Comparison of ENCODE assay signal across 9 cellular contexts in genomic region chr3:64266983-64267382, GRCh38. TPM values are rescaled to one million over a fixed set of nuclear protein-coding genes. Genes with fewer than 3 reads are reported as not detected.
A peak's percentile ranks its signal among the peaks of the same experiment; 100 is the strongest.
DNase-seq lines count a peak whose midpoint lies in the region; ATAC-seq and TF ChIP-seq lines count a peak whose summit lies in the region.
"Had no signal": no experiment of that assay in that cellular context is flagged by ENCODE, and none has a peak within 500 bp of the region (broad histone marks: within the 10 kb centered on the region; RNA-seq: fewer than 3 reads in every experiment).

No MANE protein-coding gene starts in this region.

- no peak overlapping the region for H2AFZ ChIP-seq in PC-9

- DNase-seq in PC-9 (no peak), mesendoderm (no peak), tibial artery (no peak), GM20000 (ENCODE audit: low spot score) (no peak), NCI-H2029 (lab: John Stamatoyannopoulos, UW) (no peak)
- DNase-seq: stimulated activated naive CD4-positive, alpha-beta T cell treated with Interleukin-2 at 50 U/mL for 16 hours had no signal

- no peaks in the 10 kb centered on the region for H3K9me3 ChIP-seq in PC-9 (ENCODE audit: insufficient read depth, low read depth)
- H3K9me3 ChIP-seq in ectodermal cell (ENCODE audit: control insufficient read depth, low read length), result peaks cover 5% of the 10 kb centered on the region
- no peaks in the 10 kb centered on the region for H3K9me3 ChIP-seq in tibial artery

- no peaks in the 10 kb centered on the region for H3K79me1 ChIP-seq in mesendoderm (ENCODE audit: low read length)

- no peak for TF ChIP-seq CTCF in PC-9 (conservative IDR thresholded peaks at IDR 0.05)
- TF ChIP-seq CTCF in tibial artery (IDR thresholded peaks at IDR 0.05), result no peak
- no peak for TF ChIP-seq CTCF in GM20000 (IDR thresholded peaks at IDR 0.05; ENCODE audit: extremely low read depth, missing control alignments)

- H3K4ac ChIP-seq in mesendoderm (ENCODE audit: low read depth, low read length), result no peak overlapping the region

- CTCF ChIA-PET in PC-9 (lab: Charles Lee), result no interaction called here

- H3K4me3 ChIP-seq in PC-9, result no peak overlapping the region
- H3K4me3 ChIP-seq in ectodermal cell (ENCODE audit: insufficient read depth, low read depth, low read length), result peak overlapping the region; percentile 54
- no peak overlapping the region for H3K4me3 ChIP-seq in mesendoderm (ENCODE audit: low read length)
- H3K4me3 ChIP-seq in tibial artery, result peak overlapping the region; percentile 83 to 85

- H4K5ac ChIP-seq in mesendoderm (ENCODE audit: low read length), result no peak overlapping the region

- peak overlapping the region; percentile 82 for H4K8ac ChIP-seq in mesendoderm (ENCODE audit: low read depth, low read length)

- H2BK120ac ChIP-seq in mesendoderm (ENCODE audit: low read depth, low read length), result no peak overlapping the region

- H3K27ac ChIP-seq in PC-9 (no peak overlapping the region), ectodermal cell (ENCODE audit: insufficient read depth, low read depth, low read length, poor library complexity, severe bottlenecking) (no peak overlapping the region), mesendoderm (ENCODE audit: low read depth, low read length) (no peak overlapping the region), tibial artery (peak overlapping the region; percentile 91)

- H2BK5ac ChIP-seq in mesendoderm (ENCODE audit: low read length), result no peak overlapping the region

- H3K56ac ChIP-seq in mesendoderm (ENCODE audit: low read length), result no peak overlapping the region

- no peak overlapping the region for H2AK5ac ChIP-seq in mesendoderm (ENCODE audit: low read length)

- H3K27me3 ChIP-seq in PC-9 (ENCODE audit: insufficient read depth, low read depth) (no peaks in the 10 kb centered on the region), ectodermal cell (ENCODE audit: control insufficient read depth, insufficient read depth, low read length, poor library complexity, severe bottlenecking) (peaks cover 4% of the 10 kb centered on the region), mesendoderm (ENCODE audit: insufficient read depth, low read length, poor library complexity) (no peaks in the 10 kb centered on the region), tibial artery (no peaks in the 10 kb centered on the region)

- ATAC-seq in HG02623 (IDR thresholded peaks at IDR 0.05; ENCODE audit: unreplicated experiment) (no peak), GM21390 (IDR thresholded peaks at IDR 0.05; ENCODE audit: unreplicated experiment) (no peak)

- H3K79me2 ChIP-seq in PC-9 (ENCODE audit: low read depth) (no peaks in the 10 kb centered on the region), mesendoderm (ENCODE audit: control insufficient read depth, insufficient read depth, low read length) (no peaks in the 10 kb centered on the region)

- H3K4me1 ChIP-seq in PC-9 (replicated peaks; ENCODE audit: insufficient read depth) (no peaks in the 10 kb centered on the region), ectodermal cell (ENCODE audit: control insufficient read depth, insufficient read depth, low read length) (peaks cover 22% of the 10 kb centered on the region), mesendoderm (ENCODE audit: control insufficient read depth, low read depth, low read length) (peaks cover 3% of the 10 kb centered on the region), tibial artery (peaks cover 0 to 48% (median 33%) of the 10 kb centered on the region in 4 donors)

- H3K36me3 ChIP-seq in PC-9 (ENCODE audit: low read depth), result no peaks in the 10 kb centered on the region
- no peaks in the 10 kb centered on the region for H3K36me3 ChIP-seq in ectodermal cell (ENCODE audit: control insufficient read depth, insufficient read depth, low read length)
- H3K36me3 ChIP-seq in mesendoderm (ENCODE audit: control insufficient read depth, insufficient read depth, low read length), result no peaks in the 10 kb centered on the region
- no peaks in the 10 kb centered on the region for H3K36me3 ChIP-seq in tibial artery

- no peaks in the 10 kb centered on the region for H4K20me1 ChIP-seq in PC-9 (ENCODE audit: insufficient read depth)

- no peak overlapping the region for H3K9ac ChIP-seq in mesendoderm (ENCODE audit: low read length)

- 72 to 74% methylated on average over 2 of the region's 2 CpGs for WGBS in ectodermal cell, 2 experiments
- WGBS in mesendoderm (ENCODE audit: extremely low coverage, insufficient coverage, low lambda C conversion rate), result no CpG with 5 or more reads among the region's 2 CpGs

- POLR2A ChIA-PET in PC-9 (lab: Charles Lee; ENCODE audit: unreplicated experiment), result no interaction called here

- H3K4me2 ChIP-seq in PC-9 (peak overlapping the region; percentile 70), mesendoderm (ENCODE audit: low read length) (no peak overlapping the region)

- H3K18ac ChIP-seq in mesendoderm (ENCODE audit: low read length), result peak overlapping the region; percentile 69

- intact Hi-C loops in PC-9 (cut with micrococcal nuclease; ENCODE audit: unreplicated experiment), result loop anchor here (2.0 to 5.0 kb wide), 2 partner anchors 85 to 132 kb away; no protein-coding TSS in a partner anchor
- intact Hi-C loops in tibial artery (cut with DNase I; ENCODE audit: low total_unique reads), result loop anchor here (10.0 kb wide), 1 partner anchor 232 kb away; no protein-coding TSS in a partner anchor

- H3F3A ChIP-seq in PC-9 (ENCODE audit: insufficient read depth, low read depth), result no peaks in the 10 kb centered on the region

- H3K23ac ChIP-seq in mesendoderm (ENCODE audit: low read length), result no peak overlapping the region

- TSS peak; percentile 34 for BruUV-seq in PC-9 (replicated peaks; lab: Mats Ljungman, UMichigan)

- H3K9me2 ChIP-seq in PC-9 (ENCODE audit: insufficient read depth), result no peaks in the 10 kb centered on the region

- peak overlapping the region; percentile 28 for H2BK15ac ChIP-seq in mesendoderm (replicated peaks; ENCODE audit: low read depth)

RNA-seq across cellular contexts. Expression of gene PRICKLE2, which starts 41.7 kb away (rescaled TPM):
- 7.9 and 9.3 TPM in 2 replicates for total RNA-seq in PC-9 (2021)
- 9.2 TPM for polyA plus RNA-seq in ectodermal cell (2013, experiment 1 of 4)
- 8.7 TPM for polyA plus RNA-seq in ectodermal cell (2013, experiment 2 of 4)
- 6.6 TPM for polyA plus RNA-seq in ectodermal cell (2013, experiment 3 of 4)
- polyA plus RNA-seq in ectodermal cell (2013, experiment 4 of 4), result 6.5 TPM
- polyA plus RNA-seq in mesendoderm (2013, experiment 1 of 2), result 2.3 TPM
- polyA plus RNA-seq in mesendoderm (2013, experiment 2 of 2), result 2.3 TPM

Comparison
In these comparisons a context has a peak if more than half of its experiments do, and no peak if none do; other contexts are left out.
1. H3K27ac ChIP-seq: peak in tibial artery (2 of 2); none in PC-9 (single experiment), ectodermal cell (single experiment) and mesendoderm (single experiment).
2. H3K4me3 ChIP-seq: peak in ectodermal cell (single experiment) and tibial artery (2 of 2); none in PC-9 (single experiment) and mesendoderm (single experiment).